ENCODE assay signal across 29 cellular contexts in the genomic region with DNA sequence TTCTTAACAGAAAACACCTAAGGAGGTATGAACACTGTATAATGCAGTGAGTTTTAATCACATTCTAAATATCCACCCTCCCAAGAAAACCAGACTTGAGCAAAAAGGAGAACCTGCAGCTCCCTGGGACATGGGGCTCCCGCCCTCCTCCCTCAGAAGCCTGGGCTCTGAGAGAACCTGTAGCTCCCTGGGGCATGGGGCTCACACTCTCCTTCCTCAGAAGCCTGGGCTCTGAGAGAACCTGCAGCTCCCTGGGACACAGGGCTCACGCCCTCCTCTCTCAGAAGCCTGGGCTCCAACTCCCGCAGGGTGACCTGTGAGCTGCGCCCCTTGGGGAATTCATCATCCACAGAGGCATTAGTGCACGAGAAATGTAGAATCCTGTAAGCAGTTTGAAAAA.
"Had no signal": no experiment of that assay in that cellular context is flagged by ENCODE, and none has a peak within 500 bp of the region (broad histone marks: within the 10 kb centered on the region; RNA-seq: fewer than 3 reads in every experiment).

No MANE protein-coding gene starts in this region.

- H3K4me1 Mint-ChIP-seq: activated naive CD4-positive, alpha-beta T cell treated with anti-CD3 and anti-CD28 coated beads, Interleukin-2, amount 10 ng/mL, durations not matched to agents 7 days and 5 days; activated naive CD8-positive, alpha-beta T cell treated with anti-CD3 and anti-CD28 coated beads, Interleukin-2, amount 10 ng/mL, durations not matched to agents 7 days and 5 days had no signal

- H3K9me3 Mint-ChIP-seq: activated CD4-positive, alpha-beta memory T cell treated with anti-CD3 and anti-CD28 coated beads for 36 hours; natural killer cell treated with Interleukin-12 subunit alpha and Interleukin-12 subunit beta and Interleukin-15 and Interleukin-18, amount 100 ng/mL, for 72 hours; T-helper 1 cell treated with Interleukin-12 subunit alpha and Interleukin-12 subunit beta and Interleukin-4 antibody, amounts not matched to agents 30 μg/mL and 1 μg/mL, for 36 hours had no signal

- H3K27ac ChIP-seq: ascending aorta, cardiac muscle cell, colonic mucosa, lower lobe of right lung, right lobe of liver, tibial nerve, VCaP had no signal

- H3K4me3 ChIP-seq: ascending aorta, cardiac muscle cell, colonic mucosa, lower lobe of right lung, mucosa of descending colon, right lobe of liver, tibial nerve had no signal

- H3K36me3 ChIP-seq: ascending aorta, cardiac muscle cell, colonic mucosa, lower lobe of right lung, right lobe of liver, tibial nerve had no signal

- H3K27ac Mint-ChIP-seq: activated CD4-positive, alpha-beta memory T cell treated with anti-CD3 and anti-CD28 coated beads for 36 hours; activated naive CD4-positive, alpha-beta T cell treated with anti-CD3 and anti-CD28 coated beads, Interleukin-2, amount 10 ng/mL, durations not matched to agents 7 days and 5 days; activated naive CD8-positive, alpha-beta T cell treated with anti-CD3 and anti-CD28 coated beads, Interleukin-2, amount 10 ng/mL, durations not matched to agents 7 days and 5 days; activated T-cell treated with anti-CD3 and anti-CD28 coated beads, Interleukin-2, amount 50 U/mL, for 24 hours; brain; natural killer cell treated with Interleukin-12 subunit alpha and Interleukin-12 subunit beta and Interleukin-15 and Interleukin-18, amount 100 ng/mL, for 72 hours; T-helper 1 cell treated with Interleukin-12 subunit alpha and Interleukin-12 subunit beta and Interleukin-4 antibody, amounts not matched to agents 30 μg/mL and 1 μg/mL, for 36 hours had no signal

- H3K27me3 ChIP-seq: ascending aorta, cardiac muscle cell, colonic mucosa, right lobe of liver, tibial nerve had no signal

- ATAC-seq: activated CD4-positive, CD25-positive, alpha-beta regulatory T cell treated with anti-CD3 and anti-CD28 coated beads, Interleukin-2, amount 50 U/mL, for 24 hours; left lobe of liver; lower lobe of right lung; mucosa of descending colon; natural killer cell treated with Interleukin-12 subunit alpha and Interleukin-12 subunit beta and Interleukin-15 and Interleukin-18, amount 100 ng/mL, for 72 hours; right lobe of liver had no signal

- H3K4me1 ChIP-seq: ascending aorta, colonic mucosa, right lobe of liver had no signal

- DNase-seq: activated CD4-positive, alpha-beta memory T cell treated with anti-CD3 and anti-CD28 coated beads for 36 hours; activated CD4-positive, alpha-beta T cell treated with anti-CD3 and anti-CD28 coated beads for 48 hours; activated CD8-positive, alpha-beta memory T cell treated with anti-CD3 and anti-CD28 coated beads, Interleukin-2, amount 50 U/mL, for 4 hours; activated gamma-delta T cell; activated naive CD4-positive, alpha-beta T cell treated with anti-CD3 and anti-CD28 coated beads, Interleukin-2, amount 10 ng/mL, durations not matched to agents 7 days and 5 days; activated naive CD8-positive, alpha-beta T cell treated with anti-CD3 and anti-CD28 coated beads, Interleukin-2, amount 10 ng/mL, durations not matched to agents 7 days and 5 days; activated T-cell treated with anti-CD3 and anti-CD28 coated beads, Interleukin-2, amount 50 U/mL, for 24 hours; cerebellar nuclear complex; colonic mucosa; effector memory CD4-positive, alpha-beta T cell; head of caudate nucleus; hippocampal formation; kidney glomerular epithelial cell; lower lobe of right lung; mesenchymal stem cell; mucosa of descending colon; right lobe of liver; stimulated activated CD4-positive, alpha-beta T cell treated with anti-CD3 and anti-CD28 coated beads, Interleukin-2, amount 100 ng/mL, for 48 hours; stimulated activated naive CD4-positive, alpha-beta T cell treated with Interleukin-2 at 50 U/mL for 16 hours; T-helper 9 cell had no signal

- H3K4me3 Mint-ChIP-seq: activated CD4-positive, alpha-beta memory T cell treated with anti-CD3 and anti-CD28 coated beads for 36 hours; activated naive CD4-positive, alpha-beta T cell treated with anti-CD3 and anti-CD28 coated beads, Interleukin-2, amount 10 ng/mL, durations not matched to agents 7 days and 5 days; activated naive CD8-positive, alpha-beta T cell treated with anti-CD3 and anti-CD28 coated beads, Interleukin-2, amount 10 ng/mL, durations not matched to agents 7 days and 5 days; activated T-cell treated with anti-CD3 and anti-CD28 coated beads, Interleukin-2, amount 50 U/mL, for 24 hours; brain; natural killer cell treated with Interleukin-12 subunit alpha and Interleukin-12 subunit beta and Interleukin-15 and Interleukin-18, amount 100 ng/mL, for 72 hours; T-helper 1 cell treated with Interleukin-12 subunit alpha and Interleukin-12 subunit beta and Interleukin-4 antibody, amounts not matched to agents 30 μg/mL and 1 μg/mL, for 36 hours had no signal

- H3K27me3 Mint-ChIP-seq: activated CD4-positive, alpha-beta memory T cell treated with anti-CD3 and anti-CD28 coated beads for 36 hours; activated naive CD4-positive, alpha-beta T cell treated with anti-CD3 and anti-CD28 coated beads, Interleukin-2, amount 10 ng/mL, durations not matched to agents 7 days and 5 days; activated naive CD8-positive, alpha-beta T cell treated with anti-CD3 and anti-CD28 coated beads, Interleukin-2, amount 10 ng/mL, durations not matched to agents 7 days and 5 days; activated T-cell treated with anti-CD3 and anti-CD28 coated beads, Interleukin-2, amount 50 U/mL, for 24 hours had no signal

- H3K36me3 Mint-ChIP-seq: activated naive CD4-positive, alpha-beta T cell treated with anti-CD3 and anti-CD28 coated beads, Interleukin-2, amount 10 ng/mL, durations not matched to agents 7 days and 5 days; brain; natural killer cell treated with Interleukin-12 subunit alpha and Interleukin-12 subunit beta and Interleukin-15 and Interleukin-18, amount 100 ng/mL, for 72 hours had no signal

- H3K9me3 ChIP-seq: ascending aorta, colonic mucosa, lower lobe of right lung, mucosa of descending colon, right lobe of liver had no signal
